Comparison of ENCODE assay signal across 13 cellular contexts in the genomic region with DNA sequence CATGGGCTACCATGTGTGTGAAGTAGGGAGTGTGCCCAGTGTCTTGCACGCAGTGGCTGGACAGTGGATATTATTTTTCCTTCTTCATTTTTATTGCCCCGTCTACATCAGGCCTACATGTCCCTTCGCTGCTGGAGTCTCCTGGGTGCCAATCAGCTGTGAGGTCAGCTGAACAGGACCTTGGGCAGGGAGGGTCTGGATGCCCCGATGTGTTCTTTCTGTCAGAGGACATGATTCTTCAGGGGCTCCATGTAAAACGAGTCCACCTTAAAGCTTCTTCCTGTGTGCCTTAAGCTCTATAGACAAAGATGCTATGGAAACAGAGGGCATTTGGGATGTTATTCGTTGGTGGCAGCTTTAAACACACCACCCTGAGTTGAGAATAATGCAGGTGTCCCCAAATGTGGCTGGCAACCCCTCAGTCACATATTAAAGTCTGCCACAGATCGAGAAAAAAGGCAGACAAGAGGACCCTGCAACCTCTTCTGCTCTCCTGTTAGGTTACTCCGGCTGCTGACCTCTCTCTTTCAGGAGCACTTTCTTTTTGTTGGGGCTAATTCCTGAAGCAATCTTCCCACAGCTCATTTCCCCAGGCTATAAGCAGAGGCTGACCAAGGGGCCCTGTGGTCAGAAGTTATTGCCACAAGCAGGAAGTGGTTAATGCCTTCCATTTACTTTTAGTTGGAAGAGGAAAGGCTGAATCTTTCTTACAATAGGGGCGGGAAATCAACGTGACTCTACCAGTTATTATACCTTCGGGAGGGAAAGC. TPM values are rescaled to one million over a fixed set of nuclear protein-coding genes. Genes with fewer than 3 reads are reported as not detected.
DNase-seq lines count a peak whose midpoint lies in the region; ATAC-seq, FAIRE-seq and TF ChIP-seq lines count a peak whose summit lies in the region.
"Had no signal": no experiment of that assay in that cellular context is flagged by ENCODE, and none has a peak within 500 bp of the region (broad histone marks: within the 10 kb centered on the region; RNA-seq: fewer than 3 reads in every experiment).

No MANE protein-coding gene starts in this region.

- H3K4me3 ChIP-seq in IMR-90 (ENCODE audit: insufficient read depth, low read depth, low read length) = no peak overlapping the region
- H3K4me3 ChIP-seq in astrocyte (ENCODE audit: insufficient read depth, low read depth, low read length) = no peak overlapping the region

- CTCF ChIA-PET in IMR-90 (lab: Yijun Ruan, JAX) = interaction anchor here (1.1 kb wide), 1 partner anchor 11 kb away, joined by 3 read pairs; no protein-coding TSS in a partner anchor

- H3K36me3 ChIP-seq in IMR-90 (ENCODE audit: control insufficient read depth, insufficient read depth, low read length) (no peaks in the 10 kb centered on the region), astrocyte (ENCODE audit: insufficient read depth, low read length) (no peaks in the 10 kb centered on the region)

- H3K27ac Mint-ChIP-seq in astrocyte (ENCODE audit: unreplicated experiment) (peak overlapping the region; percentile 2), nephron progenitor cell (peak overlapping the region; percentile 99)
- H3K27ac Mint-ChIP-seq: type B pancreatic cell had no signal

- H4K5ac ChIP-seq in IMR-90 (ENCODE audit: low read depth, low read length) = no peak overlapping the region

- in situ Hi-C loops in IMR-90 (cut with MboI; ENCODE audit: low sequenced_read_pairs) = no loop called here

- no peaks in the 10 kb centered on the region for H3K79me2 ChIP-seq in astrocyte (ENCODE audit: insufficient read depth, low read length)

- no peaks in the 10 kb centered on the region for H3K9me3 Mint-ChIP-seq in astrocyte (ENCODE audit: unreplicated experiment)
- H3K9me3 Mint-ChIP-seq in nephron progenitor cell = peaks cover 10% of the 10 kb centered on the region
- H3K9me3 Mint-ChIP-seq: central memory CD8-positive, alpha-beta T cell had no signal

- no peaks in the 10 kb centered on the region for H3K79me1 ChIP-seq in IMR-90 (ENCODE audit: low read depth in 1 of 2, low read length in 2 of 2)

- dilution Hi-C loops in IMR-90 (cut with HindIII; ENCODE audit: low sequenced_read_pairs, unreplicated experiment) = no loop called here

- no peak overlapping the region for H3K4me3 Mint-ChIP-seq in astrocyte (ENCODE audit: unreplicated experiment)
- H3K4me3 Mint-ChIP-seq in nephron progenitor cell = peak overlapping the region; percentile 38
- H3K4me3 Mint-ChIP-seq: central memory CD8-positive, alpha-beta T cell; type B pancreatic cell had no signal

- H3K56ac ChIP-seq in IMR-90 (ENCODE audit: extremely low read depth, insufficient read depth, low read length) = no peak overlapping the region

- peaks cover 41% of the 10 kb centered on the region for H3K27me3 Mint-ChIP-seq in astrocyte (ENCODE audit: low read depth, unreplicated experiment)
- no peaks in the 10 kb centered on the region for H3K27me3 Mint-ChIP-seq in nephron progenitor cell (ENCODE audit: low read depth, poor library complexity)
- H3K27me3 Mint-ChIP-seq: type B pancreatic cell had no signal

- no peak overlapping the region for H4K8ac ChIP-seq in IMR-90 (ENCODE audit: low read depth in 2 of 2, low read length in 2 of 2)

- no TSS peak for BruUV-seq in IMR-90 (replicated peaks; lab: Mats Ljungman, UMichigan)

- H2BK20ac ChIP-seq in IMR-90 (ENCODE audit: low read depth, low read length) = no peak overlapping the region

- H3K27ac ChIP-seq in IMR-90 (ENCODE audit: insufficient read depth, low read length) (no peak overlapping the region), astrocyte (ENCODE audit: low read depth, low read length) (no peak overlapping the region)

- no peak overlapping the region for H3K23ac ChIP-seq in IMR-90 (ENCODE audit: low read depth, low read length)

- no peak for FAIRE-seq in astrocyte (lab: Jason Lieb, UNC)

- H3K4me2 ChIP-seq in IMR-90 (ENCODE audit: low read depth, low read length) (no peak overlapping the region), astrocyte (ENCODE audit: low read length) (peak overlapping the region; percentile 59)

- no peak for TF ChIP-seq POLR2A in IMR-90 (IDR thresholded peaks at IDR 0.05; ENCODE audit: low read depth, low read length)

- 65% methylated on average over 2 of the region's 11 CpGs; no CpG with 5 or more reads in 1 of the 2 experiments for WGBS in IMR-90 (ENCODE audit: extremely low coverage in 2 of 2, insufficient read length in 1 of 2), 2 experiments

- H3K36me3 Mint-ChIP-seq in astrocyte (ENCODE audit: low read depth, unreplicated experiment) (no peaks in the 10 kb centered on the region), nephron progenitor cell (ENCODE audit: low read depth) (peaks cover 36% of the 10 kb centered on the region)

- H4K20me1 ChIP-seq in IMR-90 (ENCODE audit: insufficient read depth, low read length) (no peaks in the 10 kb centered on the region), astrocyte (ENCODE audit: insufficient read depth, low read length) (no peaks in the 10 kb centered on the region)

- POLR2A ChIA-PET in IMR-90 (lab: Charles Lee; ENCODE audit: unreplicated experiment) = no interaction called here

- no peak overlapping the region for H2AK5ac ChIP-seq in IMR-90 (ENCODE audit: low read depth, low read length)

- intact Hi-C loops in IMR-90 (cut with micrococcal nuclease) = no loop called here

- H3K14ac ChIP-seq in IMR-90 (replicated peaks; ENCODE audit: low read depth, low read length) = no peak overlapping the region

- no peak overlapping the region for H2AK9ac ChIP-seq in IMR-90 (replicated peaks; ENCODE audit: low read depth, low read length, poor library complexity)

- no peak overlapping the region for H2AFZ ChIP-seq in IMR-90 (replicated peaks; ENCODE audit: low read length, poor library complexity)
- H2AFZ ChIP-seq in astrocyte (ENCODE audit: low read depth, low read length) = no peak overlapping the region

- H4K91ac ChIP-seq in IMR-90 (ENCODE audit: insufficient read depth, low read depth, low read length) = no peak overlapping the region

- DNase-seq in GF-D8 (lab: John Stamatoyannopoulos, UW) (peak; percentile 16), IMR-90 (peak; percentile 4), astrocyte (ENCODE audit: low read depth) (peak; percentile 55), nephron progenitor cell (no peak), NCI-H526 treated with DMSO at 0.1 percent for 48 hours (lab: John Stamatoyannopoulos, UW) (no peak), NCI-H2171 (lab: John Stamatoyannopoulos, UW) (no peak), globus pallidus (ENCODE audit: low spot score) (no peak)
- DNase-seq: activated T-cell treated with anti-CD3 and anti-CD28 coated beads, Interleukin-2, amount 50 U/mL, for 1 hour; H7; NCI-H345 had no signal

- H2BK15ac ChIP-seq in IMR-90 (ENCODE audit: low read depth, low read length) = no peak overlapping the region

- no peak for TF ChIP-seq RAD21 in IMR-90 (IDR thresholded peaks at IDR 0.05; ENCODE audit: low read length)

- H3K9ac ChIP-seq in IMR-90 (ENCODE audit: low read depth, low read length) (no peak overlapping the region), astrocyte (ENCODE audit: low read length) (no peak overlapping the region)

- no peak overlapping the region for H2BK5ac ChIP-seq in IMR-90 (ENCODE audit: low read depth, low read length, poor library complexity, severe bottlenecking)

- H2BK120ac ChIP-seq in IMR-90 (ENCODE audit: low read depth, low read length) = no peak overlapping the region

- H3K9me3 ChIP-seq in IMR-90 (ENCODE audit: control insufficient read depth, insufficient read depth, low read length) = peaks cover 6% of the 10 kb centered on the region; the same call in 1 of the 2 replicates
- no peaks in the 10 kb centered on the region for H3K9me3 ChIP-seq in astrocyte (ENCODE audit: insufficient read depth, low read depth, low read length)

- peaks cover 23% of the 10 kb centered on the region for H3K4me1 Mint-ChIP-seq in astrocyte (ENCODE audit: low read depth, unreplicated experiment)
- H3K4me1 Mint-ChIP-seq in nephron progenitor cell = peaks cover 58% of the 10 kb centered on the region

- H3K4me1 ChIP-seq in IMR-90 (ENCODE audit: control insufficient read depth, insufficient read depth, low read length) = no peaks in the 10 kb centered on the region
- H3K4me1 ChIP-seq in astrocyte (ENCODE audit: insufficient read depth, low read length) = peaks cover 5% of the 10 kb centered on the region

- H3K4ac ChIP-seq in IMR-90 (ENCODE audit: low read depth, low read length) = no peak overlapping the region

- no peak overlapping the region for H3K18ac ChIP-seq in IMR-90 (ENCODE audit: low read depth, low read length)

- no peaks in the 10 kb centered on the region for H3K9me1 ChIP-seq in IMR-90 (ENCODE audit: insufficient read depth, low read length)

- no peak for TF ChIP-seq CTCF in IMR-90 (conservative IDR thresholded peaks at IDR 0.05; ENCODE audit: low read depth, low read length)
- no peak for TF ChIP-seq CTCF in astrocyte (IDR thresholded peaks at IDR 0.05; ENCODE audit: insufficient read depth, low read depth, low read length)
- TF ChIP-seq CTCF in nephron progenitor cell (IDR thresholded peaks at IDR 0.05) = no peak

- H3K27me3 ChIP-seq in IMR-90 (ENCODE audit: control insufficient read depth, insufficient read depth, low read length) (peaks cover 45% of the 10 kb centered on the region), astrocyte (ENCODE audit: insufficient read depth, low read length) (peaks cover 30% of the 10 kb centered on the region)

- no peak for ATAC-seq in IMR-90 (ENCODE audit: low read depth)
- ATAC-seq in HG02610 (IDR thresholded peaks at IDR 0.05; ENCODE audit: unreplicated experiment) = no peak

TF ChIP-seq in IMR-90, 13 proteins besides CTCF, POLR2A, EP300 and RAD21:
- TF ChIP-seq NFE2L2 (IDR thresholded peaks at IDR 0.05; ENCODE audit: low read depth, low read length) (no peak), BHLHE40 (IDR thresholded peaks at IDR 0.05; ENCODE audit: low read depth, low read length) (no peak), FOS (IDR thresholded peaks at IDR 0.05; ENCODE audit: low read depth, low read length) (no peak), MAFK (IDR thresholded peaks at IDR 0.05; ENCODE audit: low read depth, low read length) (no peak), CHD1 (IDR thresholded peaks at IDR 0.05; ENCODE audit: low read depth, low read length) (no peak), CEBPB (IDR thresholded peaks at IDR 0.05; ENCODE audit: low read depth, low read length) (no peak), MAZ (IDR thresholded peaks at IDR 0.05; ENCODE audit: borderline replicate concordance, low read depth, low read length) (no peak)
TF ChIP-seq in IMR-90: peak in this region for 0.

RNA-seq across cellular contexts. Expression of gene GREB1, which starts 20.0 kb away (rescaled TPM):
- total RNA-seq in IMR-90 (2012; rRNA removed) = not detected in 2 replicates
- polyA plus RNA-seq in IMR-90 (2012; rRNA removed) = 0.05 TPM in 1 of 2 replicates, not detected in the other
- 0.01 and 0.05 TPM in 2 replicates for polyA plus RNA-seq in IMR-90 (2012; cell fraction: cytosol; rRNA removed)
- polyA plus RNA-seq in IMR-90 (2012; cell fraction: nucleus; rRNA removed; ENCODE audit: low replicate concordance) = 0.04 and 0.06 TPM in 2 replicates
- total RNA-seq in astrocyte = 9.3 and 14.5 TPM in 2 replicates

Comparison
In these comparisons a context has a peak if more than half of its experiments do, and no peak if none do; other contexts are left out.
1. DNase-seq: peak in GF-D8 (single experiment), IMR-90 (single experiment) and astrocyte (single experiment); none in nephron progenitor cell (single experiment), NCI-H526 treated with DMSO at 0.1 percent for 48 hours (single experiment), NCI-H2171 (single experiment) and globus pallidus (single experiment).
2. RNA of gene GREB1, which starts 20.0 kb away (total RNA-seq): 9.3 to 14.5 TPM in astrocyte; not detected in IMR-90; every median in the first group is over 10 times any median in the second.